8 cellular contexts compared by ENCODE assay signal in genomic region chr12:53268637-53269562, GRCh38. TPM values are rescaled to one million over a fixed set of nuclear protein-coding genes. Genes with fewer than 3 reads are reported as not detected.
DNase-seq lines count a peak whose midpoint lies in the region; ATAC-seq and TF ChIP-seq lines count a peak whose summit lies in the region.

No MANE protein-coding gene starts in this region.

- H3K27me3 ChIP-seq in thoracic aorta (replicated peaks; ENCODE audit: insufficient read depth) = no peaks in the 10 kb centered on the region

- H3K36me3 ChIP-seq in thoracic aorta = no peaks in the 10 kb centered on the region

- H3K27ac ChIP-seq in thoracic aorta = no peak overlapping the region

- ATAC-seq in WTC11 = peak; percentile 10
- ATAC-seq in thoracic aorta (ENCODE audit: insufficient number of reproducible peaks, low FRiP score, low read depth) = no peak
- no peak for ATAC-seq in GM21360 (IDR thresholded peaks at IDR 0.05; ENCODE audit: unreplicated experiment)

- POLR2A ChIA-PET in WTC11 (lab: Charles Lee) = interaction anchor here (1.8 to 3.5 kb wide), 3 partner anchors 26 to 55 kb away, joined by 4 to 13 read pairs (median 12); partner anchors contain the start of genes MYG1 and PFDN5

- H3K4me3 Mint-ChIP-seq in activated naive CD4-positive, alpha-beta T cell treated with anti-CD3 and anti-CD28 coated beads, Interleukin-2, amount 50 U/mL, for 24 hours = peak overlapping the region; percentile 99
- H3K4me3 Mint-ChIP-seq in WTC11 = peak overlapping the region; percentile 100

- no peaks in the 10 kb centered on the region for H3K36me3 Mint-ChIP-seq in activated naive CD4-positive, alpha-beta T cell treated with anti-CD3 and anti-CD28 coated beads, Interleukin-2, amount 50 U/mL, for 24 hours
- peaks cover 24% of the 10 kb centered on the region for H3K36me3 Mint-ChIP-seq in WTC11

- H3K9me3 Mint-ChIP-seq in activated naive CD4-positive, alpha-beta T cell treated with anti-CD3 and anti-CD28 coated beads, Interleukin-2, amount 50 U/mL, for 24 hours = no peaks in the 10 kb centered on the region
- no peaks in the 10 kb centered on the region for H3K9me3 Mint-ChIP-seq in WTC11

- H3K4me1 ChIP-seq in thoracic aorta (ENCODE audit: control insufficient read depth in 1 of 2, low read depth in 2 of 2) = peaks cover 6 to 10% of the 10 kb centered on the region in 2 donors

- peak overlapping the region; percentile 94 for H3K27ac Mint-ChIP-seq in activated naive CD4-positive, alpha-beta T cell treated with anti-CD3 and anti-CD28 coated beads, Interleukin-2, amount 50 U/mL, for 24 hours
- H3K27ac Mint-ChIP-seq in WTC11 = peak overlapping the region; percentile 53

- no peak for DNase-seq in activated naive CD4-positive, alpha-beta T cell treated with anti-CD3 and anti-CD28 coated beads, Interleukin-2, amount 50 U/mL, for 16 hours
- DNase-seq in WTC11 (ENCODE audit: low spot score) (no peak), thoracic aorta (ENCODE audit: low spot score) (no peak), hepatic stellate cell (ENCODE audit: low spot score) (no peak), SW480 (ENCODE audit: low spot score) (no peak)

- H3K4me1 Mint-ChIP-seq in activated naive CD4-positive, alpha-beta T cell treated with anti-CD3 and anti-CD28 coated beads, Interleukin-2, amount 50 U/mL, for 24 hours = peaks cover 25% of the 10 kb centered on the region
- peaks cover 29% of the 10 kb centered on the region for H3K4me1 Mint-ChIP-seq in WTC11

- H3K27me3 Mint-ChIP-seq in activated naive CD4-positive, alpha-beta T cell treated with anti-CD3 and anti-CD28 coated beads, Interleukin-2, amount 50 U/mL, for 24 hours = no peaks in the 10 kb centered on the region
- no peaks in the 10 kb centered on the region; the same call in 1 of the 2 replicates for H3K27me3 Mint-ChIP-seq in WTC11 (ENCODE audit: low read depth)

- TF ChIP-seq CTCF in WTC11 (IDR thresholded peaks at IDR 0.05) (no peak), thoracic aorta (IDR thresholded peaks at IDR 0.05) (no peak)

- H3K9me3 ChIP-seq in iPS-18c (ENCODE audit: control insufficient read depth, insufficient read depth, low read length) (no peaks in the 10 kb centered on the region), thoracic aorta (no peaks in the 10 kb centered on the region)

- H3K4me3 ChIP-seq in iPS-18c (ENCODE audit: insufficient read depth, low read depth, low read length) (peak overlapping the region; percentile 92), thoracic aorta (peak overlapping the region; percentile 89)

- CTCF ChIA-PET in WTC11 (lab: Charles Lee) = interaction anchor here (0.6 to 11.3 kb wide), 27 partner anchors 11 to 933 kb away, joined by 3 to 333 read pairs (median 6); partner anchors contain the start of genes AAAS, CSAD, ITGB7 and MYG1

TF ChIP-seq in WTC11, 78 proteins besides CTCF, POLR2A, EP300 and RAD21 (continues in another document):
- TF ChIP-seq ZSCAN18 (CRISPR knock-in tag; IDR thresholded peaks at IDR 0.05) = no peak
- no peak for TF ChIP-seq RORB (CRISPR knock-in tag; IDR thresholded peaks at IDR 0.05)
- no peak for TF ChIP-seq FOXJ3 (CRISPR knock-in tag; IDR thresholded peaks at IDR 0.05; ENCODE audit: borderline replicate concordance)
- TF ChIP-seq ETV6 (CRISPR knock-in tag; IDR thresholded peaks at IDR 0.05) = no peak
- TF ChIP-seq NR3C1 (CRISPR knock-in tag; conservative IDR thresholded peaks at IDR 0.05; ENCODE audit: low read depth) = no peak
- no peak for TF ChIP-seq ZNF512 (CRISPR knock-in tag; IDR thresholded peaks at IDR 0.05; ENCODE audit: borderline replicate concordance)
- no peak for TF ChIP-seq MXD4 (CRISPR knock-in tag; IDR thresholded peaks at IDR 0.05; ENCODE audit: borderline replicate concordance)
- TF ChIP-seq ZNF423 (CRISPR knock-in tag; IDR thresholded peaks at IDR 0.05) = no peak
- TF ChIP-seq FOXP4 (CRISPR knock-in tag; IDR thresholded peaks at IDR 0.05) = no peak
- TF ChIP-seq SMAD3 (CRISPR knock-in tag; IDR thresholded peaks at IDR 0.05; ENCODE audit: borderline replicate concordance) = no peak
- no peak for TF ChIP-seq SP1 (CRISPR knock-in tag; conservative IDR thresholded peaks at IDR 0.05)
- no peak for TF ChIP-seq MYBL2 (CRISPR knock-in tag; IDR thresholded peaks at IDR 0.05)
- TF ChIP-seq AR (CRISPR knock-in tag; IDR thresholded peaks at IDR 0.05) = no peak

RNA-seq across cellular contexts. Expression of gene ESPL1, which starts 0.8 kb away (rescaled TPM):
- total RNA-seq in WTC11 (2021) (41.5 to 61.4 TPM (median 48.5 TPM) in 3 replicates), thoracic aorta (under 1 TPM; 0.78 to 0.95 TPM)

RNA-seq across cellular contexts. Expression of gene PFDN5, which starts 26.4 kb away (rescaled TPM):
- total RNA-seq in WTC11 (2021) (263 to 286 TPM (median 270 TPM) in 3 replicates), thoracic aorta (100 to 1,000 TPM; 305 to 445 TPM)

RNA-seq across cellular contexts. Expression of gene MYG1, which starts 30.6 kb away (rescaled TPM):
- total RNA-seq in WTC11 (2021) = 84.7 to 93.1 TPM (median 92.8 TPM) in 3 replicates
- total RNA-seq in thoracic aorta = 10 to 100 TPM; 23.4 to 49.4 TPM

RNA-seq across cellular contexts. Expression of gene RARG, which starts 36.9 kb away (rescaled TPM):
- total RNA-seq in WTC11 (2021) (68.1 to 77.2 TPM (median 69.7 TPM) in 3 replicates), thoracic aorta (10 to 100 TPM; 25.7 to 37.5 TPM)

RNA-seq across cellular contexts. Expression of gene AAAS, which starts 52.5 kb away (rescaled TPM):
- total RNA-seq in WTC11 (2021) (95.8 to 104 TPM (median 98.9 TPM) in 3 replicates), thoracic aorta (10 to 100 TPM; 43.2 to 64.2 TPM)

Comparison
In these comparisons a context has a peak if more than half of its experiments do, and no peak if none do; other contexts are left out.
1. RNA of gene ESPL1, which starts 0.8 kb away (total RNA-seq): 41.5 to 61.4 TPM in WTC11; 0.78 to 0.95 TPM in thoracic aorta; every median in the first group is over 10 times any median in the second.